In genomic region chr7:128178611-128179010, GRCh38 we compare ENCODE assay signal across 1 cellular context.
TF ChIP-seq lines count a peak whose summit lies in the region.

No MANE protein-coding gene starts in this region.

TF ChIP-seq in WTC11, 78 proteins besides CTCF, POLR2A, EP300 and RAD21 (continued from another document):
- TF ChIP-seq ARID4B (CRISPR knock-in tag; IDR thresholded peaks at IDR 0.05; ENCODE audit: borderline replicate concordance): no peak
- no peak for TF ChIP-seq CREB1 (CRISPR knock-in tag; IDR thresholded peaks at IDR 0.05)
- no peak for TF ChIP-seq ATF6 (CRISPR knock-in tag; IDR thresholded peaks at IDR 0.05)
- no peak for TF ChIP-seq ZBTB21 (CRISPR knock-in tag; IDR thresholded peaks at IDR 0.05; ENCODE audit: borderline replicate concordance)
- TF ChIP-seq JAZF1 (CRISPR knock-in tag; IDR thresholded peaks at IDR 0.05): no peak
- no peak for TF ChIP-seq ZNF121 (CRISPR knock-in tag; IDR thresholded peaks at IDR 0.05)
- TF ChIP-seq SMAD4 (CRISPR knock-in tag; IDR thresholded peaks at IDR 0.05): no peak
